Comparison of ENCODE assay signal across 1 cellular context in genomic region chr20:48722737-48723191, GRCh38.
TF ChIP-seq lines count a peak whose summit lies in the region.

No MANE protein-coding gene starts in this region.

TF ChIP-seq in HepG2, 621 proteins besides CTCF, POLR2A, EP300 and RAD21 (continued from another document):
- peak; percentile 8; the same call in 1 of the 2 replicates for TF ChIP-seq ZGPAT (CRISPR knock-in tag; IDR thresholded peaks at IDR 0.05)
- TF ChIP-seq TFAP4 (IDR thresholded peaks at IDR 0.05; ENCODE audit: borderline replicate concordance, low read depth), result peak; percentile 47; the same call in 1 of the 2 replicates
- 0 out of 2 replicates have a peak, but pooled peaks have one; percentile 52 for TF ChIP-seq ZNF737 (CRISPR knock-in tag; IDR thresholded peaks at IDR 0.05; ENCODE audit: borderline replicate concordance)
- TF ChIP-seq RFX3 (CRISPR knock-in tag; IDR thresholded peaks at IDR 0.05), result no peak
- TF ChIP-seq, protein P1, sequence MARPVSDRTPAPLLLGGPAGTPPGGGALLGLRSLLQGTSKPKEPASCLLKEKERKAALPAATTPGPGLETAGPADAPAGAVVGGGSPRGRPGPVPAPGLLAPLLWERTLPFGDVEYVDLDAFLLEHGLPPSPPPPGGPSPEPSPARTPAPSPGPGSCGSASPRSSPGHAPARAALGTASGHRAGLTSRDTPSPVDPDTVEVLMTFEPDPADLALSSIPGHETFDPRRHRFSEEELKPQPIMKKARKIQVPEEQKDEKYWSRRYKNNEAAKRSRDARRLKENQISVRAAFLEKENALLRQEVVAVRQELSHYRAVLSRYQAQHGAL (CRISPR knock-in tag; IDR thresholded peaks at IDR 0.05; ENCODE audit: not compliant biosample characterization), result peak; percentile 31
- no peak for TF ChIP-seq SNAPC5 (CRISPR knock-in tag; IDR thresholded peaks at IDR 0.05; ENCODE audit: borderline replicate concordance)
- 0 out of 2 replicates have a peak, but pooled peaks have one; percentile 13 for TF ChIP-seq ZNF44 (CRISPR knock-in tag; IDR thresholded peaks at IDR 0.05)
- no peak for TF ChIP-seq SMC3 (IDR thresholded peaks at IDR 0.05; ENCODE audit: low read length)
- TF ChIP-seq ZNF775 (CRISPR knock-in tag; IDR thresholded peaks at IDR 0.05; ENCODE audit: borderline replicate concordance), result no peak
- no peak for TF ChIP-seq ZNF446 (CRISPR knock-in tag; IDR thresholded peaks at IDR 0.05)
- TF ChIP-seq SCMH1 (CRISPR knock-in tag; IDR thresholded peaks at IDR 0.05; ENCODE audit: borderline replicate concordance), result no peak
- TF ChIP-seq, protein P2, sequence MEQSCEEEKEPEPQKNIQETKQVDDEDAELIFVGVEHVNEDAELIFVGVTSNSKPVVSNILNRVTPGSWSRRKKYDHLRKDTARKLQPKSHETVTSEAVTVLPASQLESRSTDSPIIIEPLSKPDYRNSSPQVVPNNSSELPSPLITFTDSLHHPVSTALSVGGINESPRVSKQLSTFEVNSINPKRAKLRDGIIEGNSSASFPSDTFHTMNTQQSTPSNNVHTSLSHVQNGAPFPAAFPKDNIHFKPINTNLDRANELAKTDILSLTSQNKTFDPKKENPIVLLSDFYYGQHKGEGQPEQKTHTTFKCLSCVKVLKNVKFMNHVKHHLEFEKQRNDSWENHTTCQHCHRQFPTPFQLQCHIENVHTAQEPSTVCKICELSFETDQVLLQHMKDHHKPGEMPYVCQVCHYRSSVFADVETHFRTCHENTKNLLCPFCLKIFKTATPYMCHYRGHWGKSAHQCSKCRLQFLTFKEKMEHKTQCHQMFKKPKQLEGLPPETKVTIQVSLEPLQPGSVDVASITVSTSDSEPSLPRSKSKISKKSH (CRISPR knock-in tag; IDR thresholded peaks at IDR 0.05; ENCODE audit: borderline replicate concordance), result 0 out of 2 replicates have a peak, but pooled peaks have one; percentile 3
- TF ChIP-seq, protein P3, sequence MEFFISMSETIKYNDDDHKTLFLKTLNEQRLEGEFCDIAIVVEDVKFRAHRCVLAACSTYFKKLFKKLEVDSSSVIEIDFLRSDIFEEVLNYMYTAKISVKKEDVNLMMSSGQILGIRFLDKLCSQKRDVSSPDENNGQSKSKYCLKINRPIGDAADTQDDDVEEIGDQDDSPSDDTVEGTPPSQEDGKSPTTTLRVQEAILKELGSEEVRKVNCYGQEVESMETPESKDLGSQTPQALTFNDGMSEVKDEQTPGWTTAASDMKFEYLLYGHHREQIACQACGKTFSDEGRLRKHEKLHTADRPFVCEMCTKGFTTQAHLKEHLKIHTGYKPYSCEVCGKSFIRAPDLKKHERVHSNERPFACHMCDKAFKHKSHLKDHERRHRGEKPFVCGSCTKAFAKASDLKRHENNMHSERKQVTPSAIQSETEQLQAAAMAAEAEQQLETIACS (CRISPR knock-in tag; IDR thresholded peaks at IDR 0.05), result no peak
- no peak for TF ChIP-seq ZNF354B (CRISPR knock-in tag; IDR thresholded peaks at IDR 0.05)
- TF ChIP-seq ZBTB21 (CRISPR knock-in tag; IDR thresholded peaks at IDR 0.05), result no peak
- TF ChIP-seq ZNF275 (CRISPR knock-in tag; IDR thresholded peaks at IDR 0.05; ENCODE audit: borderline replicate concordance), result 0 out of 2 replicates have a peak, but pooled peaks have one; percentile 20
- TF ChIP-seq KLF12 (CRISPR knock-in tag; IDR thresholded peaks at IDR 0.05; ENCODE audit: borderline replicate concordance), result 0 out of 2 replicates have a peak, but pooled peaks have one; percentile 41
- TF ChIP-seq ZBTB7B (CRISPR knock-in tag; IDR thresholded peaks at IDR 0.05), result no peak
- TF ChIP-seq SNAI1 (CRISPR knock-in tag; IDR thresholded peaks at IDR 0.05; ENCODE audit: borderline replicate concordance), result no peak
- no peak for TF ChIP-seq PTBP1 (IDR thresholded peaks at IDR 0.05; ENCODE audit: low read depth, low read length, poor library complexity, severe bottlenecking)
- TF ChIP-seq ZNF83 (CRISPR knock-in tag; IDR thresholded peaks at IDR 0.05; ENCODE audit: borderline replicate concordance), result no peak
- no peak for TF ChIP-seq FOXA1 (IDR thresholded peaks at IDR 0.05)
- TF ChIP-seq FOXA1 (CRISPR knock-in tag; IDR thresholded peaks at IDR 0.05), result peak; percentile 78
- TF ChIP-seq ATF4 (CRISPR knock-in tag; IDR thresholded peaks at IDR 0.05), result no peak
- no peak for TF ChIP-seq ZNF724P (CRISPR knock-in tag; IDR thresholded peaks at IDR 0.05; ENCODE audit: borderline replicate concordance)
- TF ChIP-seq MAF1 (CRISPR knock-in tag; IDR thresholded peaks at IDR 0.05; ENCODE audit: borderline replicate concordance), result no peak
- no peak for TF ChIP-seq TCF12 (IDR thresholded peaks at IDR 0.05)
- TF ChIP-seq TCF12 (CRISPR knock-in tag; IDR thresholded peaks at IDR 0.05), result no peak
- TF ChIP-seq ATF1 (CRISPR knock-in tag; IDR thresholded peaks at IDR 0.05), result no peak
- 0 out of 2 replicates have a peak, but pooled peaks have one; percentile 21 for TF ChIP-seq ZBTB42 (CRISPR knock-in tag; IDR thresholded peaks at IDR 0.05)
- TF ChIP-seq MBD4 (IDR thresholded peaks at IDR 0.05; ENCODE audit: borderline replicate concordance, low read length), result no peak
- TF ChIP-seq ZNF33B (CRISPR knock-in tag; IDR thresholded peaks at IDR 0.05), result 0 out of 2 replicates have a peak, but pooled peaks have one; percentile 19
- TF ChIP-seq, protein P4, sequence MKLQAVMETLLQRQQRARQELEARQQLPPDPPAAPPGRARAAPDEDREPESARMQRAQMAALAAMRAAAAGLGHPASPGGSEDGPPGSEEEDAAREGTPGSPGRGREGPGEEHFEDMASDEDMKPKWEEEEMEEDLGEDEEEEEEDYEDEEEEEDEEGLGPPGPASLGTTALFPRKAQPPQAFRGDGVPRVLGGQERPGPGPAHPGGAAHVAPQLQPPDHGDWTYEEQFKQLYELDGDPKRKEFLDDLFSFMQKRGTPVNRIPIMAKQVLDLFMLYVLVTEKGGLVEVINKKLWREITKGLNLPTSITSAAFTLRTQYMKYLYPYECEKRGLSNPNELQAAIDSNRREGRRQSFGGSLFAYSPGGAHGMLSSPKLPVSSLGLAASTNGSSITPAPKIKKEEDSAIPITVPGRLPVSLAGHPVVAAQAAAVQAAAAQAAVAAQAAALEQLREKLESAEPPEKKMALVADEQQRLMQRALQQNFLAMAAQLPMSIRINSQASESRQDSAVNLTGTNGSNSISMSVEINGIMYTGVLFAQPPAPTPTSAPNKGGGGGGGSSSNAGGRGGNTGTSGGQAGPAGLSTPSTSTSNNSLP (IDR thresholded peaks at IDR 0.05; ENCODE audit: low read depth, low read length), result no peak
- no peak for TF ChIP-seq BRD4 (CRISPR knock-in tag; IDR thresholded peaks at IDR 0.05)
- TF ChIP-seq SALL2 (CRISPR knock-in tag; IDR thresholded peaks at IDR 0.05), result 0 out of 2 replicates have a peak, but pooled peaks have one; percentile 35
- TF ChIP-seq ZNF749 (CRISPR knock-in tag; IDR thresholded peaks at IDR 0.05; ENCODE audit: borderline replicate concordance), result no peak
